ENCODE assay signal across 1 cellular context in the genomic region with DNA sequence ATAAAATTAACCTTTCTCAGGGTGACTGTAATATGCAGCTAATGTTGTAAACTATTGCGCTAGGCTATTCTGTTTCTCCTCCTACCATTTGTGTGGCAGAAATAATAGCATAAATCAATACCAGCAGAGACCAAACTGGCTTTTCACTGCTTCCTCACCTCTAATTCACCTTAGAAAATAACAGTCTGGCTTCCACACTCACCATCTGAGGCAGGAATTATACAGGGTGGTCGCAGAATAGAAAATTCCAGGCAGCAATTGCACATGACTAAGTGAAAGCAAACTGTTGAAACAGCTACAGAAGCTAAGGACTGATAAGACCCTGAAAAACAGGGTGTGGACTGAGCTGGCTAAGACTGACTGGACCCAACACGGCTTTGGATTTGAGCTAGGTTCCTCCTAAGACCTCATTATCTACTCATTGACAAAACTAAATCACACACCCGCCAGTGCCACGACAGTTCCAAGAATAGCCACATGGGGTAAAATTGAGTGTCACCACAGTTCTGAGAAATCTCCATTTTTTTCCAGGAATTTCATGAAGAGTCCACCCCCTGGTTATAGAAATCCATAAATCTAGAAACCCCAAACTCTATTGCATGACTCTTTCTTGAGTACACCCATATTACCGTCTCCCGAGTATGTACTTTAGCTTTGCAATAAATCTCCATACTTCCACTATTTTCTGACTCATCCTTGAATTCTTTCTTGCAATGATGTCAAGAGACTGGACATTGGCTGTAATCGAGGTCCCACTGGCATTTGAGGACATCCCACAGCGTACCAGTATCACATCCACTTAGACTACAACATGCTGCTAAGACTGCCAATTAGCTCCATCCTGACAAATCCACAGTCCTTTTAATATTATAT.
A peak's percentile ranks its signal among the peaks of the same experiment; 100 is the strongest.
TF ChIP-seq lines count a peak whose summit lies in the region.

No MANE protein-coding gene starts in this region.

TF ChIP-seq in K562, 482 proteins besides CTCF, POLR2A, EP300 and RAD21 (continued from another document and continues in another):
- TF ChIP-seq ERF (CRISPR knock-in tag; IDR thresholded peaks at IDR 0.05) (no peak), KAT2B (IDR thresholded peaks at IDR 0.05; ENCODE audit: low read depth, low read length) (no peak), ZNF3 (CRISPR knock-in tag; IDR thresholded peaks at IDR 0.05) (no peak), RBM39 (optimal IDR thresholded peaks at IDR 0.05; ENCODE audit: low read depth, low read length) (no peak), NUFIP1 (IDR thresholded peaks at IDR 0.05; ENCODE audit: partially characterized antibody) (no peak), KDM5B (IDR thresholded peaks at IDR 0.05; ENCODE audit: insufficient replicate concordance, low read depth, low read length) (peak; percentile 65), POLR2AphosphoS2 (IDR thresholded peaks at IDR 0.05; ENCODE audit: low read length) (no peak), ZFPM2 (CRISPR knock-in tag; IDR thresholded peaks at IDR 0.05) (no peak), TAF9B (IDR thresholded peaks at IDR 0.05; ENCODE audit: partially characterized antibody) (peak; percentile 93), ZFP36 (IDR thresholded peaks at IDR 0.05; ENCODE audit: low read depth, low read length, partially characterized antibody) (no peak), TGIF2 (CRISPR knock-in tag; IDR thresholded peaks at IDR 0.05) (no peak), NCOA1 (IDR thresholded peaks at IDR 0.05; ENCODE audit: low read depth) (peak; percentile 96), NEUROD1 (IDR thresholded peaks at IDR 0.05; ENCODE audit: borderline replicate concordance, low read depth, low read length, partially characterized antibody) (peak; percentile 62), MTA3 (IDR thresholded peaks at IDR 0.05; ENCODE audit: borderline replicate concordance) (peak; percentile 85), SP1 (CRISPR knock-in tag; IDR thresholded peaks at IDR 0.05) (0 out of 2 replicates have a peak, but pooled peaks have one; percentile 53), ZC3H11A (IDR thresholded peaks at IDR 0.05; ENCODE audit: low read depth, low read length) (no peak), NR2C2 (CRISPR knock-in tag; IDR thresholded peaks at IDR 0.05) (no peak), NR2C2 (tag; IDR thresholded peaks at IDR 0.05) (peak; percentile 55; the same call in 1 of the 2 replicates), HNRNPK (IDR thresholded peaks at IDR 0.05; ENCODE audit: low read depth, low read length, poor library complexity, severe bottlenecking) (no peak), MYC (IDR thresholded peaks at IDR 0.05; ENCODE audit: low read depth, low read length) (peak; percentile 60), MYC (CRISPR knock-in tag; IDR thresholded peaks at IDR 0.05; ENCODE audit: borderline replicate concordance, low read depth) (no peak), RFX5 (IDR thresholded peaks at IDR 0.05; ENCODE audit: low read depth, low read length) (no peak), PHB (CRISPR knock-in tag; IDR thresholded peaks at IDR 0.05) (no peak), TAL1 (IDR thresholded peaks at IDR 0.05) (peak; percentile 91)
- TF ChIP-seq, protein P1, sequence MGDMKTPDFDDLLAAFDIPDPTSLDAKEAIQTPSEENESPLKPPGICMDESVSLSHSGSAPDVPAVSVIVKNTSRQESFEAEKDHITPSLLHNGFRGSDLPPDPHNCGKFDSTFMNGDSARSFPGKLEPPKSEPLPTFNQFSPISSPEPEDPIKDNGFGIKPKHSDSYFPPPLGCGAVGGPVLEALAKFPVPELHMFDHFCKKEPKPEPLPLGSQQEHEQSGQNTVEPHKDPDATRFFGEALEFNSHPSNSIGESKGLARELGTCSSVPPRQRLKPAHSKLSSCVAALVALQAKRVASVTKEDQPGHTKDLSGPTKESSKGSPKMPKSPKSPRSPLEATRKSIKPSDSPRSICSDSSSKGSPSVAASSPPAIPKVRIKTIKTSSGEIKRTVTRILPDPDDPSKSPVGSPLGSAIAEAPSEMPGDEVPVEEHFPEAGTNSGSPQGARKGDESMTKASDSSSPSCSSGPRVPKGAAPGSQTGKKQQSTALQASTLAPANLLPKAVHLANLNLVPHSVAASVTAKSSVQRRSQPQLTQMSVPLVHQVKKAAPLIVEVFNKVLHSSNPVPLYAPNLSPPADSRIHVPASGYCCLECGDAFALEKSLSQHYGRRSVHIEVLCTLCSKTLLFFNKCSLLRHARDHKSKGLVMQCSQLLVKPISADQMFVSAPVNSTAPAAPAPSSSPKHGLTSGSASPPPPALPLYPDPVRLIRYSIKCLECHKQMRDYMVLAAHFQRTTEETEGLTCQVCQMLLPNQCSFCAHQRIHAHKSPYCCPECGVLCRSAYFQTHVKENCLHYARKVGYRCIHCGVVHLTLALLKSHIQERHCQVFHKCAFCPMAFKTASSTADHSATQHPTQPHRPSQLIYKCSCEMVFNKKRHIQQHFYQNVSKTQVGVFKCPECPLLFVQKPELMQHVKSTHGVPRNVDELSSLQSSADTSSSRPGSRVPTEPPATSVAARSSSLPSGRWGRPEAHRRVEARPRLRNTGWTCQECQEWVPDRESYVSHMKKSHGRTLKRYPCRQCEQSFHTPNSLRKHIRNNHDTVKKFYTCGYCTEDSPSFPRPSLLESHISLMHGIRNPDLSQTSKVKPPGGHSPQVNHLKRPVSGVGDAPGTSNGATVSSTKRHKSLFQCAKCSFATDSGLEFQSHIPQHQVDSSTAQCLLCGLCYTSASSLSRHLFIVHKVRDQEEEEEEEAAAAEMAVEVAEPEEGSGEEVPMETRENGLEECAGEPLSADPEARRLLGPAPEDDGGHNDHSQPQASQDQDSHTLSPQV (IDR thresholded peaks at IDR 0.05): no peak
- TF ChIP-seq, protein P2, sequence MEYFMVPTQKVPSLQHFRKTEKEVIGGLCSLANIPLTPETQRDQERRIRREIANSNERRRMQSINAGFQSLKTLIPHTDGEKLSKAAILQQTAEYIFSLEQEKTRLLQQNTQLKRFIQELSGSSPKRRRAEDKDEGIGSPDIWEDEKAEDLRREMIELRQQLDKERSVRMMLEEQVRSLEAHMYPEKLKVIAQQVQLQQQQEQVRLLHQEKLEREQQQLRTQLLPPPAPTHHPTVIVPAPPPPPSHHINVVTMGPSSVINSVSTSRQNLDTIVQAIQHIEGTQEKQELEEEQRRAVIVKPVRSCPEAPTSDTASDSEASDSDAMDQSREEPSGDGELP (CRISPR knock-in tag; IDR thresholded peaks at IDR 0.05; ENCODE audit: borderline replicate concordance): no peak
- TF ChIP-seq, protein P3, sequence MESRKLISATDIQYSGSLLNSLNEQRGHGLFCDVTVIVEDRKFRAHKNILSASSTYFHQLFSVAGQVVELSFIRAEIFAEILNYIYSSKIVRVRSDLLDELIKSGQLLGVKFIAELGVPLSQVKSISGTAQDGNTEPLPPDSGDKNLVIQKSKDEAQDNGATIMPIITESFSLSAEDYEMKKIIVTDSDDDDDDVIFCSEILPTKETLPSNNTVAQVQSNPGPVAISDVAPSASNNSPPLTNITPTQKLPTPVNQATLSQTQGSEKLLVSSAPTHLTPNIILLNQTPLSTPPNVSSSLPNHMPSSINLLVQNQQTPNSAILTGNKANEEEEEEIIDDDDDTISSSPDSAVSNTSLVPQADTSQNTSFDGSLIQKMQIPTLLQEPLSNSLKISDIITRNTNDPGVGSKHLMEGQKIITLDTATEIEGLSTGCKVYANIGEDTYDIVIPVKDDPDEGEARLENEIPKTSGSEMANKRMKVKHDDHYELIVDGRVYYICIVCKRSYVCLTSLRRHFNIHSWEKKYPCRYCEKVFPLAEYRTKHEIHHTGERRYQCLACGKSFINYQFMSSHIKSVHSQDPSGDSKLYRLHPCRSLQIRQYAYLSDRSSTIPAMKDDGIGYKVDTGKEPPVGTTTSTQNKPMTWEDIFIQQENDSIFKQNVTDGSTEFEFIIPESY (CRISPR knock-in tag; IDR thresholded peaks at IDR 0.05): peak; percentile 62
- TF ChIP-seq, protein P4, sequence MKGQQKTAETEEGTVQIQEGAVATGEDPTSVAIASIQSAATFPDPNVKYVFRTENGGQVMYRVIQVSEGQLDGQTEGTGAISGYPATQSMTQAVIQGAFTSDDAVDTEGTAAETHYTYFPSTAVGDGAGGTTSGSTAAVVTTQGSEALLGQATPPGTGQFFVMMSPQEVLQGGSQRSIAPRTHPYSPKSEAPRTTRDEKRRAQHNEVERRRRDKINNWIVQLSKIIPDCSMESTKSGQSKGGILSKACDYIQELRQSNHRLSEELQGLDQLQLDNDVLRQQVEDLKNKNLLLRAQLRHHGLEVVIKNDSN (CRISPR knock-in tag; IDR thresholded peaks at IDR 0.05): no peak
- TF ChIP-seq, protein P5, sequence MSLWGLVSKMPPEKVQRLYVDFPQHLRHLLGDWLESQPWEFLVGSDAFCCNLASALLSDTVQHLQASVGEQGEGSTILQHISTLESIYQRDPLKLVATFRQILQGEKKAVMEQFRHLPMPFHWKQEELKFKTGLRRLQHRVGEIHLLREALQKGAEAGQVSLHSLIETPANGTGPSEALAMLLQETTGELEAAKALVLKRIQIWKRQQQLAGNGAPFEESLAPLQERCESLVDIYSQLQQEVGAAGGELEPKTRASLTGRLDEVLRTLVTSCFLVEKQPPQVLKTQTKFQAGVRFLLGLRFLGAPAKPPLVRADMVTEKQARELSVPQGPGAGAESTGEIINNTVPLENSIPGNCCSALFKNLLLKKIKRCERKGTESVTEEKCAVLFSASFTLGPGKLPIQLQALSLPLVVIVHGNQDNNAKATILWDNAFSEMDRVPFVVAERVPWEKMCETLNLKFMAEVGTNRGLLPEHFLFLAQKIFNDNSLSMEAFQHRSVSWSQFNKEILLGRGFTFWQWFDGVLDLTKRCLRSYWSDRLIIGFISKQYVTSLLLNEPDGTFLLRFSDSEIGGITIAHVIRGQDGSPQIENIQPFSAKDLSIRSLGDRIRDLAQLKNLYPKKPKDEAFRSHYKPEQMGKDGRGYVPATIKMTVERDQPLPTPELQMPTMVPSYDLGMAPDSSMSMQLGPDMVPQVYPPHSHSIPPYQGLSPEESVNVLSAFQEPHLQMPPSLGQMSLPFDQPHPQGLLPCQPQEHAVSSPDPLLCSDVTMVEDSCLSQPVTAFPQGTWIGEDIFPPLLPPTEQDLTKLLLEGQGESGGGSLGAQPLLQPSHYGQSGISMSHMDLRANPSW (CRISPR knock-in tag; IDR thresholded peaks at IDR 0.05): no peak
- TF ChIP-seq, protein P6, sequence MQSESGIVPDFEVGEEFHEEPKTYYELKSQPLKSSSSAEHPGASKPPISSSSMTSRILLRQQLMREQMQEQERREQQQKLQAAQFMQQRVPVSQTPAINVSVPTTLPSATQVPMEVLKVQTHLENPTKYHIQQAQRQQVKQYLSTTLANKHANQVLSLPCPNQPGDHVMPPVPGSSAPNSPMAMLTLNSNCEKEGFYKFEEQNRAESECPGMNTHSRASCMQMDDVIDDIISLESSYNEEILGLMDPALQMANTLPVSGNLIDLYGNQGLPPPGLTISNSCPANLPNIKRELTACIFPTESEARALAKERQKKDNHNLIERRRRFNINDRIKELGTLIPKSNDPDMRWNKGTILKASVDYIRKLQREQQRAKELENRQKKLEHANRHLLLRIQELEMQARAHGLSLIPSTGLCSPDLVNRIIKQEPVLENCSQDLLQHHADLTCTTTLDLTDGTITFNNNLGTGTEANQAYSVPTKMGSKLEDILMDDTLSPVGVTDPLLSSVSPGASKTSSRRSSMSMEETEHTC (IDR thresholded peaks at IDR 0.05): peak; percentile 85
- TF ChIP-seq, protein P7, sequence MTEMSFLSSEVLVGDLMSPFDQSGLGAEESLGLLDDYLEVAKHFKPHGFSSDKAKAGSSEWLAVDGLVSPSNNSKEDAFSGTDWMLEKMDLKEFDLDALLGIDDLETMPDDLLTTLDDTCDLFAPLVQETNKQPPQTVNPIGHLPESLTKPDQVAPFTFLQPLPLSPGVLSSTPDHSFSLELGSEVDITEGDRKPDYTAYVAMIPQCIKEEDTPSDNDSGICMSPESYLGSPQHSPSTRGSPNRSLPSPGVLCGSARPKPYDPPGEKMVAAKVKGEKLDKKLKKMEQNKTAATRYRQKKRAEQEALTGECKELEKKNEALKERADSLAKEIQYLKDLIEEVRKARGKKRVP (CRISPR knock-in tag; IDR thresholded peaks at IDR 0.05): peak; percentile 66
- TF ChIP-seq, protein P8, sequence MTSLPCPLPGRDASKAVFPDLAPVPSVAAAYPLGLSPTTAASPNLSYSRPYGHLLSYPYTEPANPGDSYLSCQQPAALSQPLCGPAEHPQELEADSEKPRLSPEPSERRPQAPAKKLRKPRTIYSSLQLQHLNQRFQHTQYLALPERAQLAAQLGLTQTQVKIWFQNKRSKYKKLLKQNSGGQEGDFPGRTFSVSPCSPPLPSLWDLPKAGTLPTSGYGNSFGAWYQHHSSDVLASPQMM (CRISPR knock-in tag; IDR thresholded peaks at IDR 0.05): no peak
- TF ChIP-seq, protein P9, sequence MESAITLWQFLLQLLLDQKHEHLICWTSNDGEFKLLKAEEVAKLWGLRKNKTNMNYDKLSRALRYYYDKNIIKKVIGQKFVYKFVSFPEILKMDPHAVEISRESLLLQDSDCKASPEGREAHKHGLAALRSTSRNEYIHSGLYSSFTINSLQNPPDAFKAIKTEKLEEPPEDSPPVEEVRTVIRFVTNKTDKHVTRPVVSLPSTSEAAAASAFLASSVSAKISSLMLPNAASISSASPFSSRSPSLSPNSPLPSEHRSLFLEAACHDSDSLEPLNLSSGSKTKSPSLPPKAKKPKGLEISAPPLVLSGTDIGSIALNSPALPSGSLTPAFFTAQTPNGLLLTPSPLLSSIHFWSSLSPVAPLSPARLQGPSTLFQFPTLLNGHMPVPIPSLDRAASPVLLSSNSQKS (CRISPR knock-in tag; IDR thresholded peaks at IDR 0.05): no peak
